12 cellular contexts compared by ENCODE assay signal in the genomic region with DNA sequence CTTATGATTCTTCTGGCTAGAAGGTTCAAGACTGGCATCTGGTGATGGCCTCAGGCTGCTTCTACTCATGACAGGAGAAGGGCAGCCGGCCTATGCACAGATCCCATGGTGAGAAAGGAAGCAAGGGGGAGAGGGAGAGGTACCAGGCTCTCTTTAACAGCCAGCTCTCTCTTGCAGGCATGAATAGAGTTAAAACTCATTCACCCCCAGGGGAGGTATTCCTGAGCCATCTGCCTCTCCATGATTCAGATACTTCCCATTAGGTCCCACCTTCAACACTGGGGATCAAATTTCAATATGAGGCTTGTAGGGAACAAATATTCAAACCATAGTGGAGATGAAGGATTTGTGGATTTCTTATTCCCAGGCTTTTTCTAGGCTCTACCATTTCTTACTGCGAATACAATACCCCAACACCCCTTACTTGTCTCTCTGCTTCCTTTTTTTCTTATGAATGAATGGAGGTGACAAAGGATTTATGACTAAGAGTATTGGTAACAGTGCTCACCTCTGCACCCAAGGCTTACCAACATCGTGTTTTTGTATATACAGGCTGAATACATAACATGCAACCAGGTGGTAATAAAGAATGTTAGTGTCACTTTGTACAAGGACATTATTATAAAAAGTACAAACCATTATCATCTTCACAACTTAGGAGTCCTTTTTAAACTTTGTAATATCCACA.
A peak's percentile ranks its signal among the peaks of the same experiment; 100 is the strongest.
DNase-seq lines count a peak whose midpoint lies in the region; ATAC-seq and TF ChIP-seq lines count a peak whose summit lies in the region.
"Had no signal": no experiment of that assay in that cellular context is flagged by ENCODE, and none has a peak within 500 bp of the region (broad histone marks: within the 10 kb centered on the region; RNA-seq: fewer than 3 reads in every experiment).

No MANE protein-coding gene starts in this region.

- H3K4me3 ChIP-seq in MG63, result no peak overlapping the region
- H3K4me3 ChIP-seq: colonic mucosa, PC-9 had no signal

- H3K27me3 ChIP-seq in MG63, result no peaks in the 10 kb centered on the region
- H3K27me3 ChIP-seq: colonic mucosa had no signal

- H3K36me3 Mint-ChIP-seq in T-cell (no peaks in the 10 kb centered on the region), nephron (ENCODE audit: low read depth) (no peaks in the 10 kb centered on the region), natural killer cell (no peaks in the 10 kb centered on the region)
- H3K36me3 Mint-ChIP-seq: memory B cell had no signal

- H3K27ac Mint-ChIP-seq in T-cell (peak overlapping the region; percentile 54 to 62), nephron (peak overlapping the region; percentile 10 to 61 (median 46)), natural killer cell (no peak overlapping the region)
- H3K27ac Mint-ChIP-seq: IgD-negative memory B cell, memory B cell had no signal

- POLR2A ChIA-PET in T-cell (lab: Charles Lee), result no interaction called here

- H3K4me1 Mint-ChIP-seq in T-cell (peaks cover 32 to 43% (median 36%) of the 10 kb centered on the region in 3 donors), nephron (peaks cover 23% of the 10 kb centered on the region), natural killer cell (peaks cover 0 to 6% of the 10 kb centered on the region in 2 donors)

- no peaks in the 10 kb centered on the region for H3K27me3 Mint-ChIP-seq in T-cell
- H3K27me3 Mint-ChIP-seq in nephron (ENCODE audit: low read depth), result no peaks in the 10 kb centered on the region
- peaks cover 0 to 3% of the 10 kb centered on the region in 2 donors for H3K27me3 Mint-ChIP-seq in natural killer cell (ENCODE audit: low read depth in 2 of 2)
- H3K27me3 Mint-ChIP-seq: IgD-negative memory B cell, memory B cell had no signal

- intact Hi-C loops in natural killer cell (cut with micrococcal nuclease), result no loop called here

- ATAC-seq in T-cell (replicated peaks in 1 of 4) (no peak), HG02884 (IDR thresholded peaks at IDR 0.05; ENCODE audit: unreplicated experiment) (no peak), natural killer cell (no peak)

- no peak overlapping the region for H3K4me3 Mint-ChIP-seq in T-cell
- no peak overlapping the region for H3K4me3 Mint-ChIP-seq in nephron
- H3K4me3 Mint-ChIP-seq in natural killer cell, result no peak overlapping the region
- H3K4me3 Mint-ChIP-seq: memory B cell had no signal

- H3K36me3 ChIP-seq in MG63, result no peaks in the 10 kb centered on the region
- H3K36me3 ChIP-seq: colonic mucosa had no signal

- CTCF ChIA-PET in T-cell (lab: Charles Lee), result no interaction called here

- H3K9me3 ChIP-seq in MG63, result no peaks in the 10 kb centered on the region
- H3K9me3 ChIP-seq: colonic mucosa had no signal

- no peak for TF ChIP-seq CTCF in nephron (IDR thresholded peaks at IDR 0.05; ENCODE audit: unreplicated experiment in 3 of 3)
- TF ChIP-seq CTCF in natural killer cell (IDR thresholded peaks at IDR 0.05), result no peak

- DNase-seq in NCI-H1092 treated with DMSO at 0.1 percent for 48 hours (lab: John Stamatoyannopoulos, UW) (peak; percentile 17), NCI-H1092 (lab: John Stamatoyannopoulos, UW) (no peak), MG63 (peak; percentile 13), T-cell (no peak), natural killer cell (no peak), SIG-M5 treated with dmso at 0.1 percent for 504 hours (lab: John Stamatoyannopoulos, UW; ENCODE audit: unreplicated experiment) (no peak)
- DNase-seq: colonic mucosa, PC-9 had no signal

- H3K9me3 Mint-ChIP-seq in T-cell, result no peaks in the 10 kb centered on the region
- no peaks in the 10 kb centered on the region for H3K9me3 Mint-ChIP-seq in nephron
- no peaks in the 10 kb centered on the region for H3K9me3 Mint-ChIP-seq in natural killer cell
- H3K9me3 Mint-ChIP-seq: memory B cell had no signal

Comparison
In these comparisons a context has a peak if more than half of its experiments do, and no peak if none do; other contexts are left out.
1. DNase-seq: peak in NCI-H1092 treated with DMSO at 0.1 percent for 48 hours (single experiment) and MG63 (single experiment); none in NCI-H1092 (single experiment), T-cell (0 of 34), natural killer cell (single experiment) and SIG-M5 treated with dmso at 0.1 percent for 504 hours (single experiment).
2. H3K27ac Mint-ChIP-seq: peak in T-cell (2 of 2) and nephron (3 of 3); none in natural killer cell (0 of 2).